Comparison of ENCODE assay signal across 10 cellular contexts in genomic region chr6:100229512-100229911, GRCh38.
A peak's percentile ranks its signal among the peaks of the same experiment; 100 is the strongest.
DNase-seq lines count a peak whose midpoint lies in the region; ATAC-seq, FAIRE-seq and TF ChIP-seq lines count a peak whose summit lies in the region.
"Had no signal": no experiment of that assay in that cellular context is flagged by ENCODE, and none has a peak within 500 bp of the region (broad histone marks: within the 10 kb centered on the region; RNA-seq: fewer than 3 reads in every experiment).

No MANE protein-coding gene starts in this region.

- no peak for ATAC-seq in RWPE2 (ENCODE audit: low read depth)
- ATAC-seq in HG03095 (IDR thresholded peaks at IDR 0.05; ENCODE audit: unreplicated experiment) = no peak

- H3K27me3 ChIP-seq in RWPE2 (ENCODE audit: insufficient read depth, poor library complexity, severe bottlenecking) (no peaks in the 10 kb centered on the region), suprapubic skin (no peaks in the 10 kb centered on the region)

- H3K27ac ChIP-seq in RWPE2 (ENCODE audit: poor library complexity, severe bottlenecking) (peak overlapping the region; percentile 23), suprapubic skin (no peak overlapping the region)

- TF ChIP-seq POLR2A in suprapubic skin (IDR thresholded peaks at IDR 0.05) = no peak

- H3K4me1 ChIP-seq in RWPE2 (ENCODE audit: insufficient read depth, poor library complexity, severe bottlenecking) (peaks cover 8% of the 10 kb centered on the region), suprapubic skin (peaks cover 5% of the 10 kb centered on the region)

- DNase-seq in SHP77 treated with DMSO at 0.1 percent for 48 hours (lab: John Stamatoyannopoulos, UW) (peak; percentile 43), SHP77 (lab: John Stamatoyannopoulos, UW) (no peak), RWPE2 (ENCODE audit: low spot score) (no peak), suprapubic skin (ENCODE audit: low spot score in 2 of 2) (no peak), islet precursor cell (no peak), NCI-H2196 treated with DMSO at 0.1 percent for 48 hours (lab: John Stamatoyannopoulos, UW; ENCODE audit: unreplicated experiment) (no peak)
- DNase-seq: SIG-M5 had no signal

- 72% methylated on average over 5 of the region's 5 CpGs for WGBS in suprapubic skin

- H3K9me3 ChIP-seq in RWPE2 (ENCODE audit: severe bottlenecking) = no peaks in the 10 kb centered on the region
- no peaks in the 10 kb centered on the region for H3K9me3 ChIP-seq in suprapubic skin
- H3K9me3 ChIP-seq: spleen had no signal

- FAIRE-seq in islet of Langerhans (lab: Jason Lieb, UNC) = peak; percentile 79

- TF ChIP-seq CTCF in RWPE2 (IDR thresholded peaks at IDR 0.05; ENCODE audit: poor library complexity, severe bottlenecking) (no peak), suprapubic skin (IDR thresholded peaks at IDR 0.05) (no peak)

- H3K4me3 ChIP-seq in RWPE2 (ENCODE audit: severe bottlenecking) = no peak overlapping the region
- peak overlapping the region; percentile 46 for H3K4me3 ChIP-seq in suprapubic skin

- TF ChIP-seq EP300 in suprapubic skin (IDR thresholded peaks at IDR 0.05) = no peak

- H3K36me3 ChIP-seq in RWPE2 (ENCODE audit: low read depth) (no peaks in the 10 kb centered on the region), suprapubic skin (no peaks in the 10 kb centered on the region)
- H3K36me3 ChIP-seq: spleen had no signal
